33 cellular contexts compared by ENCODE assay signal in the genomic region with DNA sequence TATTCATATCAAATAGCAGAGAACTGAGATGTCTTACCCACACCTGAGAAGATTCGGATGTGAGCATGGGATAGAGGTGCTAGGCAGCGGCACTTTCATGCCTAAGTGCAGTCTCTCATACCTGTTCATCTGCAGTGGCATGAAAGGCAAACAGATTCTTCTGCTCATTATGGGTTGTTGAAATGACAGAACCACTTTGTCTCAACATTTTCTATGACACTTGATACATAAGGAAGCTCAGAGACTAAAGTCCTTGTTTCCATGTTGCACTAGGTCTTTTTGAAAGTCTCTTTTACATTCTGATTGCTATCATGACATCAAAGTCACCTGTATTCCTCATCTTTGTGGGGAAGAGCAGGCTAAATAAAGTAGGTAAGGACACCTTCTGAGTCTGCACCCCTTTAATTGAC. TPM values are rescaled to one million over a fixed set of nuclear protein-coding genes. Genes with fewer than 3 reads are reported as not detected.
"Had no signal": no experiment of that assay in that cellular context is flagged by ENCODE, and none has a peak within 500 bp of the region (broad histone marks: within the 10 kb centered on the region; RNA-seq: fewer than 3 reads in every experiment).

No MANE protein-coding gene starts in this region.

- H3K4me3 ChIP-seq: neural progenitor cell, ovary, psoas muscle, skin epidermis, smooth muscle cell, spleen, suprapubic skin, testis, tibial artery, transverse colon, upper lobe of right lung, uterus had no signal

- ATAC-seq: natural killer cell; psoas muscle; right cardiac atrium; sciatic nerve; stimulated activated memory B cell treated with anti-CD40 and anti-IgM and Interleukin-4, amounts not matched to agents 10 μg/mL and 1 μg/mL and 100 μg/mL, for 72 hours; stimulated activated naive CD8-positive, alpha-beta T cell treated with anti-CD3 and anti-CD28 coated beads, Interleukin-15, amount 100 ng/mL, for 72 hours; stimulated activated naive CD8-positive, alpha-beta T cell treated with anti-CD3 and anti-CD28 coated beads, Interleukin-15, Interleukin-2, amounts not matched to agents 100 U/mL and 50 U/mL, for 24 hours; upper lobe of right lung had no signal

- H3K4me2 ChIP-seq: neural progenitor cell, smooth muscle cell had no signal

- H3K4me1 Mint-ChIP-seq: natural killer cell; nephron; stimulated activated memory B cell treated with anti-CD40 and anti-IgM and Interleukin-4, amounts not matched to agents 10 μg/mL and 1 μg/mL and 100 μg/mL, for 72 hours; stimulated activated naive CD8-positive, alpha-beta T cell treated with anti-CD3 and anti-CD28 coated beads, Interleukin-15, amount 100 ng/mL, for 72 hours had no signal

- H3K9me3 ChIP-seq: ovary, psoas muscle, suprapubic skin, testis, tibial artery, transverse colon, upper lobe of right lung, uterus had no signal

- H3K4me1 ChIP-seq: neural progenitor cell, parathyroid adenoma, psoas muscle, spleen, suprapubic skin, testis, tibial artery, transverse colon, upper lobe of right lung, uterus had no signal

- H2AFZ ChIP-seq: neural progenitor cell, parathyroid adenoma had no signal

- H3K36me3 ChIP-seq: neural progenitor cell, ovary, spleen, suprapubic skin, tibial artery, transverse colon, upper lobe of right lung, uterus had no signal

- H3K4me3 Mint-ChIP-seq: natural killer cell; nephron; neural progenitor cell; stimulated activated memory B cell treated with anti-CD40 and anti-IgM and Interleukin-4, amounts not matched to agents 10 μg/mL and 1 μg/mL and 100 μg/mL, for 72 hours; stimulated activated naive CD8-positive, alpha-beta T cell treated with anti-CD3 and anti-CD28 coated beads, Interleukin-15, amount 100 ng/mL, for 72 hours; type B pancreatic cell had no signal

- H3K27ac ChIP-seq: neural progenitor cell, ovary, parathyroid adenoma, psoas muscle, skin epidermis, spleen, suprapubic skin, testis, tibial artery, transverse colon, upper lobe of right lung, uterus had no signal

- H3K27me3 Mint-ChIP-seq: progenitor cell of endocrine pancreas; stimulated activated memory B cell treated with anti-CD40 and anti-IgM and Interleukin-4, amounts not matched to agents 10 μg/mL and 1 μg/mL and 100 μg/mL, for 72 hours had no signal

- DNase-seq: natural killer cell; occipital lobe; ovary; posterior cingulate gyrus; psoas muscle; right cardiac atrium; spleen; stimulated activated CD4-positive, alpha-beta T cell treated with anti-CD3 and anti-CD28 coated beads, Interleukin-12 subunit alpha, Interleukin-12 subunit beta, amount 100 ng/mL, for 4 hours; stimulated activated CD4-positive, alpha-beta T cell treated with anti-CD3 and anti-CD28 coated beads, Interleukin-1b, Interleukin-23, amount 100 ng/mL, for 48 hours; stimulated activated CD4-positive, alpha-beta T cell treated with anti-CD3 and anti-CD28 coated beads, Interleukin-4, amount 100 ng/mL, for 1 hour; stimulated activated CD4-positive, alpha-beta T cell treated with anti-CD3 and anti-CD28 coated beads, Interleukin-4, amount 100 ng/mL, for 4 hours; stimulated activated CD8-positive, alpha-beta memory T cell treated with anti-CD3 and anti-CD28 coated beads, Interleukin-4, amount 100 ng/mL, for 48 hours; stimulated activated naive CD4-positive, alpha-beta T cell; stimulated activated naive CD8-positive, alpha-beta T cell treated with anti-CD3 and anti-CD28 coated beads, Interleukin-15, amount 100 ng/mL, for 72 hours; stimulated activated naive CD8-positive, alpha-beta T cell treated with anti-CD3 and anti-CD28 coated beads, Interleukin-15, Interleukin-2, amounts not matched to agents 100 U/mL and 50 U/mL, for 24 hours; substantia nigra; testis; tibial artery; transverse colon; upper lobe of right lung; uterus had no signal

- H3K9me3 Mint-ChIP-seq: natural killer cell; nephron; neural progenitor cell; stimulated activated memory B cell treated with anti-CD40 and anti-IgM and Interleukin-4, amounts not matched to agents 10 μg/mL and 1 μg/mL and 100 μg/mL, for 72 hours; type B pancreatic cell had no signal

- H3K27me3 ChIP-seq: neural progenitor cell, ovary, suprapubic skin, testis, tibial artery, transverse colon had no signal

- H3K27ac Mint-ChIP-seq: natural killer cell; nephron; neural progenitor cell; progenitor cell of endocrine pancreas; stimulated activated memory B cell treated with anti-CD40 and anti-IgM and Interleukin-4, amounts not matched to agents 10 μg/mL and 1 μg/mL and 100 μg/mL, for 72 hours; stimulated activated naive CD8-positive, alpha-beta T cell treated with anti-CD3 and anti-CD28 coated beads, Interleukin-15, amount 100 ng/mL, for 72 hours; type B pancreatic cell had no signal

- H3K36me3 Mint-ChIP-seq: natural killer cell; neural progenitor cell; stimulated activated memory B cell treated with anti-CD40 and anti-IgM and Interleukin-4, amounts not matched to agents 10 μg/mL and 1 μg/mL and 100 μg/mL, for 72 hours; type B pancreatic cell had no signal

- H3K79me2 ChIP-seq: parathyroid adenoma had no signal

RNA-seq across cellular contexts. Expression of a gene that starts 8.0 kb away (rescaled TPM):
- total RNA-seq: natural killer cell, psoas muscle, renal cortical epithelial cell, sciatic nerve, smooth muscle cell, spleen, suprapubic skin, transverse colon had no signal
- polyA plus RNA-seq: ovary, smooth muscle cell, urinary bladder had no signal
